ENCODE assay signal across 19 cellular contexts in genomic region chr9:126615791-126616447, GRCh38. TPM values are rescaled to one million over a fixed set of nuclear protein-coding genes. Genes with fewer than 3 reads are reported as not detected.
A peak's percentile ranks its signal among the peaks of the same experiment; 100 is the strongest.
DNase-seq lines count a peak whose midpoint lies in the region; ATAC-seq, FAIRE-seq and TF ChIP-seq lines count a peak whose summit lies in the region.
"Had no signal": no experiment of that assay in that cellular context is flagged by ENCODE, and none has a peak within 500 bp of the region (broad histone marks: within the 10 kb centered on the region; RNA-seq: fewer than 3 reads in every experiment).

No MANE protein-coding gene starts in this region.

- no peaks in the 10 kb centered on the region for H3K9me3 ChIP-seq in CD4-positive, alpha-beta T cell (ENCODE audit: control insufficient read depth, low read length)
- no peaks in the 10 kb centered on the region for H3K9me3 ChIP-seq in breast epithelium
- no peaks in the 10 kb centered on the region for H3K9me3 ChIP-seq in neural cell (ENCODE audit: low read length)
- H3K9me3 ChIP-seq: gastrocnemius medialis, pancreas, stomach, vagina had no signal

- POLR2A ChIA-PET in CD4-positive, alpha-beta T cell (lab: Charles Lee): no interaction called here

- in situ Hi-C loops in KBM-7 (cut with MboI; ENCODE audit: low pct_unique_long_range_greater_than_20kb, low sequenced_read_pairs): loop anchor here (25.0 kb wide), 1 partner anchor 171 kb away; no protein-coding TSS in a partner anchor

- peaks cover 32% of the 10 kb centered on the region for H3K4me1 Mint-ChIP-seq in CD4-positive, alpha-beta T cell (ENCODE audit: low read depth)

- TF ChIP-seq CTCF in CD4-positive, alpha-beta T cell (IDR thresholded peaks at IDR 0.05): no peak
- TF ChIP-seq CTCF in breast epithelium (IDR thresholded peaks at IDR 0.05): no peak
- TF ChIP-seq CTCF in neural cell (IDR thresholded peaks at IDR 0.05; ENCODE audit: poor library complexity, severe bottlenecking): no peak

- no peaks in the 10 kb centered on the region for H4K20me1 ChIP-seq in neural cell (ENCODE audit: insufficient read depth)

- CTCF ChIA-PET in CD4-positive, alpha-beta T cell (lab: Charles Lee): no interaction called here

- no peak for TF ChIP-seq RAD21 in neural cell (conservative IDR thresholded peaks at IDR 0.05)

- ATAC-seq in CD4-positive, alpha-beta T cell (ENCODE audit: poor library complexity): no peak
- no peak for ATAC-seq in HG02678 (IDR thresholded peaks at IDR 0.05; ENCODE audit: unreplicated experiment)
- ATAC-seq: gastrocnemius medialis, pancreas, T-helper 17 cell had no signal

- H3K4me1 ChIP-seq in breast epithelium: peaks cover 9 to 11% of the 10 kb centered on the region in 2 donors

- peak overlapping the region; percentile 20 for H3K4me3 Mint-ChIP-seq in CD4-positive, alpha-beta T cell
- H3K4me3 Mint-ChIP-seq: mesothelial cell of epicardium, T-helper 17 cell had no signal

- H3K9ac ChIP-seq in neural cell (ENCODE audit: low read length): no peak overlapping the region

- peaks cover 88% of the 10 kb centered on the region for H3K27me3 ChIP-seq in CD4-positive, alpha-beta T cell (ENCODE audit: control insufficient read depth, insufficient read depth, low read length)
- H3K27me3 ChIP-seq in breast epithelium (peaks cover 4 to 25% of the 10 kb centered on the region in 2 donors), neural cell (ENCODE audit: insufficient read depth, low read depth, low read length) (peaks cover 94% of the 10 kb centered on the region)

- no peak for TF ChIP-seq POLR2A in GM12892 (IDR thresholded peaks at IDR 0.05; ENCODE audit: low read depth, low read length)
- no peak for TF ChIP-seq POLR2A in breast epithelium (IDR thresholded peaks at IDR 0.05)

- intact Hi-C loops in CD4-positive, alpha-beta T cell (cut with DNase I, micrococcal nuclease): loop anchor here in 1 of 2 experiments (10.0 kb wide), 1 partner anchor 79 kb away; no protein-coding TSS in a partner anchor
- intact Hi-C loops in breast epithelium (cut with DNase I; ENCODE audit: low total_unique reads): loop anchor here (5.0 kb wide), 1 partner anchor 841 kb away; no protein-coding TSS in a partner anchor

- no peaks in the 10 kb centered on the region for H3K36me3 ChIP-seq in breast epithelium
- no peaks in the 10 kb centered on the region for H3K36me3 ChIP-seq in neural cell (ENCODE audit: insufficient read depth, low read length)
- H3K36me3 ChIP-seq: gastrocnemius medialis, pancreas, stomach, vagina had no signal

- no peak for TF ChIP-seq EP300 in neural cell (conservative IDR thresholded peaks at IDR 0.05; ENCODE audit: poor library complexity, severe bottlenecking)

- no peaks in the 10 kb centered on the region for H3K9me3 Mint-ChIP-seq in CD4-positive, alpha-beta T cell
- H3K9me3 Mint-ChIP-seq: activated naive CD8-positive, alpha-beta T cell treated with anti-CD3 and anti-CD28 coated beads, Interleukin-2, amount 10 ng/mL, durations not matched to agents 7 days and 5 days; mesothelial cell of epicardium had no signal

- FAIRE-seq in GM12892 (lab: Jason Lieb, UNC): no peak
- FAIRE-seq: islet of Langerhans, pancreas had no signal

- no peak overlapping the region for H3K27ac ChIP-seq in CD4-positive, alpha-beta T cell (ENCODE audit: low read depth, low read length)
- H3K27ac ChIP-seq in breast epithelium (peak overlapping the region; percentile 91 to 93), neural cell (ENCODE audit: low read length) (no peak overlapping the region)
- H3K27ac ChIP-seq: C4-2B, gastrocnemius medialis, pancreas, stomach, vagina had no signal

- no peaks in the 10 kb centered on the region for H3K36me3 Mint-ChIP-seq in CD4-positive, alpha-beta T cell (ENCODE audit: low read depth)
- H3K36me3 Mint-ChIP-seq: activated naive CD8-positive, alpha-beta T cell treated with anti-CD3 and anti-CD28 coated beads, Interleukin-2, amount 10 ng/mL, durations not matched to agents 7 days and 5 days; mesothelial cell of epicardium had no signal

- no peaks in the 10 kb centered on the region for H3K9me2 ChIP-seq in neural cell (ENCODE audit: insufficient read depth, low read length)

- no peaks in the 10 kb centered on the region for H3K79me2 ChIP-seq in neural cell (replicated peaks; ENCODE audit: insufficient read depth, low read length)

- no peak for DNase-seq in CD4-positive, alpha-beta T cell
- DNase-seq in GM12892 (ENCODE audit: insufficient read length) (peak; percentile 6), breast epithelium (ENCODE audit: low spot score in 2 of 2) (no peak), DMS153 (lab: John Stamatoyannopoulos, UW) (no peak), KBM-7 (no peak)
- DNase-seq: activated CD4-positive, CD25-positive, alpha-beta regulatory T cell treated with anti-CD3 and anti-CD28 coated beads, Interleukin-2, amount 50 U/mL, for 72 hours; central memory CD4-positive, alpha-beta T cell; gastrocnemius medialis; NCI-H1930; T-helper 17 cell had no signal

- H3K4me3 ChIP-seq in breast epithelium (peak overlapping the region in 2 of 3 donors; percentile 66 to 84), neural cell (ENCODE audit: low read length) (no peak overlapping the region)

- H3F3A ChIP-seq in neural cell (ENCODE audit: insufficient read depth, low read length, poor library complexity, severe bottlenecking): no peaks in the 10 kb centered on the region

- peaks cover 74% of the 10 kb centered on the region for H3K27me3 Mint-ChIP-seq in CD4-positive, alpha-beta T cell

- H3K4me2 ChIP-seq in neural cell (ENCODE audit: low read length): no peak overlapping the region

- no peak overlapping the region for H2AFZ ChIP-seq in neural cell (ENCODE audit: low read depth, low read length)

- no peak overlapping the region for H3K27ac Mint-ChIP-seq in CD4-positive, alpha-beta T cell
- H3K27ac Mint-ChIP-seq: activated naive CD8-positive, alpha-beta T cell treated with anti-CD3 and anti-CD28 coated beads, Interleukin-2, amount 10 ng/mL, durations not matched to agents 7 days and 5 days; mesothelial cell of epicardium; T-helper 17 cell had no signal

TF ChIP-seq in neural cell, 6 proteins besides CTCF, POLR2A, EP300 and RAD21:
- TF ChIP-seq EZH2 (IDR thresholded peaks at IDR 0.05; ENCODE audit: borderline replicate concordance, insufficient read depth, low read length, poor library complexity, severe bottlenecking): peak; percentile 77
- no peak for TF ChIP-seq REST (IDR thresholded peaks at IDR 0.05; ENCODE audit: borderline replicate concordance)
- peak; percentile 31 for TF ChIP-seq POLR2AphosphoS5 (IDR thresholded peaks at IDR 0.05)

RNA-seq across cellular contexts. Expression of gene LMX1B, which starts 2.2 kb away (rescaled TPM):
- not detected for total RNA-seq in CD4-positive, alpha-beta T cell
- polyA plus RNA-seq in GM12892 (2012; ENCODE audit: missing spikeins): not detected
- 10 to 100 TPM in 1 of 3 donors, 1 to 10 TPM in 1, under 1 TPM in 1; 0.16 to 20.3 (median 9.2) TPM for total RNA-seq in breast epithelium
- 0.26 TPM in 1 of 2 replicates, not detected in the other for polyA plus RNA-seq in neural cell
- polyA minus RNA-seq in neural cell: not detected in 2 replicates
- total RNA-seq: activated naive CD8-positive, alpha-beta T cell treated with anti-CD3 and anti-CD28 coated beads, Interleukin-2, amount 10 ng/mL, durations not matched to agents 7 days and 5 days; stomach; T-helper 17 cell; vagina had no signal

Comparison
In these comparisons a context has a peak if more than half of its experiments do, and no peak if none do; other contexts are left out.
1. H3K27ac ChIP-seq: peak in breast epithelium (2 of 2); none in CD4-positive, alpha-beta T cell (single experiment) and neural cell (single experiment).